1 cellular context compared by ENCODE assay signal in the genomic region with DNA sequence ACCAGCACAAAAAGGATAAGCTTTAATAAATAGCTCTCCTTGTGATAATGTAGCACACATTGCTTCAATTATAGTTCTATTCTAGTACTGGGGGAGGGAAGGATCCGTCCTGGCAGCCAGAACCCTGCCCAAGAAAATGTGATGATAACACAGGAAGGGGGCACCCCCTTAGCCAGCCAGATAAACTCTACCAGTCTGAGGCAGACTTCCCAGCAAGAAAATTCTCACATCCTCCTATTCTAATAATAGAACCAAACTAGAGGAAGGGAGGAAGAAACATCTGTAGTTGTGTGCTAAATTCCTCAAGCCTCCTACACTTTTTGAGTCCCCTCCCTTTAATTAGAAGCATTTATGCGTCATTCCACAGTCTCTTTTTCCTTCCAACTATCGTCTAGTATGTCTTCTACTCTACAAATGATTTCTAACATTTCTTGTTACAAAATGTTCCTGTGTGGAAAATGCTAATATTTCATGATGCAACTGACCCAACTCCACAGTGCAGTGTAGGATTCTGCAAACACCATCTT.
TF ChIP-seq lines count a peak whose summit lies in the region.

No MANE protein-coding gene starts in this region.

TF ChIP-seq in IMR-90, 13 proteins besides CTCF, POLR2A, EP300 and RAD21:
- TF ChIP-seq SMC3 (IDR thresholded peaks at IDR 0.05; ENCODE audit: low read depth, low read length) (no peak), RCOR1 (IDR thresholded peaks at IDR 0.05; ENCODE audit: insufficient replicate concordance, low read length) (no peak), NFE2L2 (IDR thresholded peaks at IDR 0.05; ENCODE audit: low read depth, low read length) (no peak), BHLHE40 (IDR thresholded peaks at IDR 0.05; ENCODE audit: low read depth, low read length) (no peak), MAFK (IDR thresholded peaks at IDR 0.05; ENCODE audit: low read depth, low read length) (no peak)
